8 cellular contexts compared by ENCODE assay signal in genomic region chr6:122471107-122472021, GRCh38. TPM values are rescaled to one million over a fixed set of nuclear protein-coding genes. Genes with fewer than 3 reads are reported as not detected.
DNase-seq lines count a peak whose midpoint lies in the region; ATAC-seq and TF ChIP-seq lines count a peak whose summit lies in the region.

Gene SERINC1, minus strand, starts transcription at chr6:122471807. Its CDS starts 70 bp downstream, at chr6:122471737.

- H3K27me3 Mint-ChIP-seq in T-helper 17 cell (no peaks in the 10 kb centered on the region), progenitor cell of endocrine pancreas (no peaks in the 10 kb centered on the region)

- H3K36me3 Mint-ChIP-seq in T-helper 17 cell (ENCODE audit: low read depth) (peaks cover 11% of the 10 kb centered on the region), progenitor cell of endocrine pancreas (ENCODE audit: insufficient read depth) (peaks cover 6% of the 10 kb centered on the region)

- peaks cover 32% of the 10 kb centered on the region for H3K4me1 Mint-ChIP-seq in T-helper 17 cell
- H3K4me1 Mint-ChIP-seq in progenitor cell of endocrine pancreas (ENCODE audit: low read depth), result peaks cover 15% of the 10 kb centered on the region

- intact Hi-C loops in left ventricle myocardium inferior (cut with micrococcal nuclease), result no loop called here

- H3K4me1 ChIP-seq in left ventricle myocardium inferior, result peaks cover 60% of the 10 kb centered on the region

- no peaks in the 10 kb centered on the region for H3K27me3 ChIP-seq in left ventricle myocardium inferior (ENCODE audit: low read depth)

- H3K27ac Mint-ChIP-seq in T-helper 17 cell (peak within 1 kb of the TSS; percentile 100), progenitor cell of endocrine pancreas (peak within 1 kb of the TSS; percentile 99)

- peak; percentile 84 for TF ChIP-seq POLR2A in GM15510 (IDR thresholded peaks at IDR 0.05; ENCODE audit: borderline replicate concordance, extremely low read depth, insufficient read length)

- H3K36me3 ChIP-seq in left ventricle myocardium inferior, result peaks cover 5% of the 10 kb centered on the region

- no peaks in the 10 kb centered on the region for H3K9me3 Mint-ChIP-seq in progenitor cell of endocrine pancreas (ENCODE audit: low read depth)

- DNase-seq in NCI-H1694 treated with DMSO at 0.1 percent for 48 hours (lab: John Stamatoyannopoulos, UW) (peak; percentile 82), T-helper 17 cell (peak; percentile 81 to 87 (median 86)), amygdala (lab: John Stamatoyannopoulos, UW) (peak; percentile 60 to 96 (median 89)), left ventricle myocardium inferior (peak; percentile 96), progenitor cell of endocrine pancreas (ENCODE audit: low spot score, unreplicated experiment) (peak; percentile 78), ureter (ENCODE audit: low spot score) (peak; percentile 96)

- peak within 1 kb of the TSS; percentile 77 for H3K4me3 ChIP-seq in left ventricle myocardium inferior

- TF ChIP-seq CTCF in left ventricle myocardium inferior (IDR thresholded peaks at IDR 0.05; ENCODE audit: borderline replicate concordance) (no peak), progenitor cell of endocrine pancreas (IDR thresholded peaks at IDR 0.05; ENCODE audit: unreplicated experiment) (no peak)

- peak; percentile 99 for ATAC-seq in HG02885 (IDR thresholded peaks at IDR 0.05; ENCODE audit: poor library complexity, unreplicated experiment)
- ATAC-seq in T-helper 17 cell, result peak; percentile 95

- H3K9me3 ChIP-seq in T-helper 17 cell (ENCODE audit: control insufficient read depth, low read length, poor library complexity, severe bottlenecking), result no peaks in the 10 kb centered on the region
- no peaks in the 10 kb centered on the region for H3K9me3 ChIP-seq in left ventricle myocardium inferior (replicated peaks)

- H3K4me3 Mint-ChIP-seq in T-helper 17 cell, result peak within 1 kb of the TSS; percentile 100
- H3K4me3 Mint-ChIP-seq in progenitor cell of endocrine pancreas (ENCODE audit: low read depth), result peak within 1 kb of the TSS; percentile 98

- peak within 1 kb of the TSS; percentile 93 for H3K27ac ChIP-seq in left ventricle myocardium inferior (replicated peaks)

RNA-seq across cellular contexts. Expression of gene SERINC1, which starts in this region (rescaled TPM):
- total RNA-seq in T-helper 17 cell, result 100 to 1,000 TPM; 120 to 127 TPM
- 143 TPM for total RNA-seq in left ventricle myocardium inferior
- total RNA-seq in progenitor cell of endocrine pancreas, result 88.2 and 91.1 TPM in 2 replicates
- 132 TPM for total RNA-seq in ureter

Comparison
In these comparisons a context has a peak if more than half of its experiments do, and no peak if none do; other contexts are left out.
1. Peak in every context shown above with its lines: DNase-seq, ATAC-seq, H3K4me3 ChIP-seq and H3K27ac ChIP-seq.